16 cellular contexts compared by ENCODE assay signal in genomic region chr14:96122496-96122895, GRCh38.
DNase-seq lines count a peak whose midpoint lies in the region; ATAC-seq and TF ChIP-seq lines count a peak whose summit lies in the region.
"Had no signal": no experiment of that assay in that cellular context is flagged by ENCODE, and none has a peak within 500 bp of the region (broad histone marks: within the 10 kb centered on the region; RNA-seq: fewer than 3 reads in every experiment).

No MANE protein-coding gene starts in this region.

- H3K27ac ChIP-seq in PC-9 (peak overlapping the region; percentile 93), osteoblast (ENCODE audit: low read depth, low read length) (peak overlapping the region; percentile 93)
- H3K27ac ChIP-seq: HL-60 had no signal

- peaks cover 7 to 28% of the 10 kb centered on the region in 2 donors for H3K27me3 Mint-ChIP-seq in natural killer cell (ENCODE audit: low read depth in 2 of 2)

- H3K27me3 ChIP-seq in PC-9 (ENCODE audit: insufficient read depth, low read depth) (no peaks in the 10 kb centered on the region), osteoblast (ENCODE audit: insufficient read depth, low read length) (no peaks in the 10 kb centered on the region)

- TF ChIP-seq CTCF in PC-9 (conservative IDR thresholded peaks at IDR 0.05) (no peak), osteoblast (IDR thresholded peaks at IDR 0.05; ENCODE audit: extremely low read depth, low read depth, low read length) (no peak), natural killer cell (IDR thresholded peaks at IDR 0.05) (no peak)

- H3K9me3 ChIP-seq in PC-9 (ENCODE audit: insufficient read depth, low read depth) (no peaks in the 10 kb centered on the region), osteoblast (ENCODE audit: low read depth, low read length) (no peaks in the 10 kb centered on the region)

- no peaks in the 10 kb centered on the region for H3K9me2 ChIP-seq in PC-9 (ENCODE audit: insufficient read depth)

- H4K20me1 ChIP-seq in PC-9 (ENCODE audit: insufficient read depth) (no peaks in the 10 kb centered on the region), osteoblast (ENCODE audit: insufficient read depth, low read length) (no peaks in the 10 kb centered on the region)

- H3K36me3 ChIP-seq in PC-9 (ENCODE audit: low read depth) (no peaks in the 10 kb centered on the region), osteoblast (ENCODE audit: insufficient read depth, low read length) (no peaks in the 10 kb centered on the region)

- H3K4me2 ChIP-seq in PC-9: peak overlapping the region; percentile 70
- peak overlapping the region; percentile 40 for H3K4me2 ChIP-seq in osteoblast (ENCODE audit: insufficient read depth, low read length)

- DNase-seq in Daoy (ENCODE audit: low read depth) (peak; percentile 63), PC-9 (peak in 1 of 2 experiments; percentile 88), epidermal melanocyte (ENCODE audit: insufficient read length, low spot score) (peak; percentile 56), osteoblast (ENCODE audit: insufficient read length, low spot score, missing footprints) (peak; percentile 79), SIG-M5 treated with dmso at 0.1 percent for 504 hours (lab: John Stamatoyannopoulos, UW; ENCODE audit: unreplicated experiment) (no peak), natural killer cell (no peak), NCI-H1694 treated with DMSO at 0.1 percent for 48 hours (lab: John Stamatoyannopoulos, UW) (no peak)
- DNase-seq in activated CD4-positive, alpha-beta T cell treated with anti-CD3 and anti-CD28 coated beads for 48 hours: no peak
- DNase-seq: anterior cingulate cortex, DMS153, NCI-H187, occipital lobe had no signal

- ATAC-seq in natural killer cell: no peak
- ATAC-seq: Panc1 had no signal

- no peaks in the 10 kb centered on the region for H3K79me2 ChIP-seq in PC-9 (ENCODE audit: low read depth)
- H3K79me2 ChIP-seq in osteoblast (ENCODE audit: insufficient read depth, low read length): no peaks in the 10 kb centered on the region

- no peaks in the 10 kb centered on the region for H3K9me3 Mint-ChIP-seq in natural killer cell
- H3K9me3 Mint-ChIP-seq: T-helper 2 cell treated with Interferon-gamma antibody and Interleukin-4, amounts not matched to agents 5 μg/mL and 100 μg/mL, for 36 hours had no signal

- BruUV-seq in PC-9 (replicated peaks; lab: Mats Ljungman, UMichigan): no TSS peak

- no peak overlapping the region for H3K4me3 Mint-ChIP-seq in natural killer cell
- H3K4me3 Mint-ChIP-seq: B cell; T-helper 2 cell treated with Interferon-gamma antibody and Interleukin-4, amounts not matched to agents 5 μg/mL and 100 μg/mL, for 36 hours had no signal

- H2AFZ ChIP-seq in PC-9: peak overlapping the region; percentile 66
- peak overlapping the region; percentile 32 for H2AFZ ChIP-seq in osteoblast (ENCODE audit: low read length)

- CTCF ChIA-PET in PC-9 (lab: Charles Lee): no interaction called here

- peaks cover 45% of the 10 kb centered on the region for H3F3A ChIP-seq in PC-9 (ENCODE audit: insufficient read depth, low read depth)

- H3K36me3 Mint-ChIP-seq in natural killer cell: no peaks in the 10 kb centered on the region

- peaks cover 66% of the 10 kb centered on the region for H3K4me1 ChIP-seq in PC-9 (replicated peaks; ENCODE audit: insufficient read depth)
- H3K4me1 ChIP-seq in osteoblast (ENCODE audit: insufficient read depth, low read length): peaks cover 48% of the 10 kb centered on the region

- intact Hi-C loops in PC-9 (cut with micrococcal nuclease; ENCODE audit: unreplicated experiment): no loop called here
- intact Hi-C loops in natural killer cell (cut with micrococcal nuclease): no loop called here

- H3K27ac Mint-ChIP-seq in natural killer cell: no peak overlapping the region
- H3K27ac Mint-ChIP-seq: B cell; T-helper 2 cell treated with Interferon-gamma antibody and Interleukin-4, amounts not matched to agents 5 μg/mL and 100 μg/mL, for 36 hours had no signal

- POLR2A ChIA-PET in PC-9 (lab: Charles Lee; ENCODE audit: unreplicated experiment): no interaction called here

- H3K4me3 ChIP-seq in PC-9 (peak overlapping the region; percentile 23; the same call in 1 of the 2 replicates), osteoblast (ENCODE audit: insufficient read depth, low read length) (peak overlapping the region; percentile 8)

- peaks cover 0 to 12% of the 10 kb centered on the region in 2 donors for H3K4me1 Mint-ChIP-seq in natural killer cell

Comparison
In these comparisons a context has a peak if more than half of its experiments do, and no peak if none do; other contexts are left out.
1. DNase-seq: peak in Daoy (single experiment), epidermal melanocyte (single experiment) and osteoblast (single experiment); none in SIG-M5 treated with dmso at 0.1 percent for 504 hours (single experiment), activated CD4-positive, alpha-beta T cell treated with anti-CD3 and anti-CD28 coated beads for 48 hours (single experiment), natural killer cell (single experiment) and NCI-H1694 treated with DMSO at 0.1 percent for 48 hours (single experiment).